ENCODE assay signal across 11 cellular contexts in the genomic region with DNA sequence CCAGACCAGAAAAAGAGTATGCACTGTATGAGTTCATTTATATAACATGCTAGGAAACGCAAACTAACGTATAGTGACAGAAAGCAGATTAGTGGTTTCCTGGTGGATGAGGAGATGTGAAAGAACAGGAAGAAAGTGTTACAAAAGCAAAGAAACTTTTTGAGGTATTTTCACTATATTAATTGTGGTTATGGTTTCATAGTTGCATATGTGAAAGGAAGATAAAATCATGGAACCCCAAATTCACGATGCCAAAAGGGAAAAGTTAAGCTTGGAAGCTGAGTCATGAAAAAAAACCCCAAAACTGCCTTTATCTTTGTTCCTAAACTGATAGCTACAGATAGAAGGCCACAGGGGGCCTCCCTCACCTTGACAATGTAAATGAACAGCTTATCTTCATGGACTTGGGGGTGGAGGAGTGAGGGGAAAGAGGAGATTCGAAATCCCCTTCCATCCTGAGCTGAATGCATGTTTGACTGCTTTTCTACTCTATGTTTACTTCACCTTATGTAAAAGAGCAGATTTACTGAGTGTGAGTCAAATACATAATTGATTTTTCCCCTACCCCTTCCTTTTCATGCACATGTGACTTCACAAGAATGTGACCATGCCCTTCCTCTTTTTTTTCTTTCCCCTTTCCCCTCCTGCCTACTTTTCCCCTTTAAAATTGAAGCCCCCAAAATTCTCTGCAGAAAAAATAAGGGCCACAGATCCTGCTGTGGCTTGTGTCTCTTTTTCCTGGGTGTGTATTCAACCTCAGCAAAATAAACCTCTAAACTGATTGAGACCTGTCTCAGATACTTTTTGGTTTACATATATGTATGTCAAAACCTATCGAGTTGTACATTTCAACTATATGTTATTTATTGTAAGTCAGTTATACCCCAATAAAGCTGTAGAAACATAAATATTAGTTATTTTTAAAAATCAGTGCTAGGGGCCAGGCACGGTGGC.
DNase-seq lines count a peak whose midpoint lies in the region; ATAC-seq lines count a peak whose summit lies in the region.
"Had no signal": no experiment of that assay in that cellular context is flagged by ENCODE, and none has a peak within 500 bp of the region (broad histone marks: within the 10 kb centered on the region; RNA-seq: fewer than 3 reads in every experiment).

No MANE protein-coding gene starts in this region.

- H3K36me3 Mint-ChIP-seq in activated CD4-positive, alpha-beta T cell treated with anti-CD3 and anti-CD28 coated beads, Interleukin-2, amount 10 ng/mL, durations not matched to agents 24 days and 14 days (ENCODE audit: low read depth) = no peaks in the 10 kb centered on the region

- DNase-seq in activated CD4-positive, alpha-beta T cell treated with anti-CD3 and anti-CD28 coated beads, Interleukin-2, amount 10 ng/mL, durations not matched to agents 24 days and 14 days = peak; percentile 62
- DNase-seq in stimulated activated CD4-positive, alpha-beta T cell treated with anti-CD3 and anti-CD28 coated beads, Interleukin-12 subunit alpha, Interleukin-12 subunit beta, amount 100 ng/mL, for 4 hours = peak; percentile 5
- DNase-seq in CD1c-positive myeloid dendritic cell (ENCODE audit: extremely low spot score) (no peak), Right ventricle myocardium inferior (ENCODE audit: missing footprints) (no peak), HuH-7.5 (ENCODE audit: low spot score) (no peak), cerebellum (ENCODE audit: low spot score) (no peak)
- DNase-seq: adrenal gland had no signal

- H3K4me1 Mint-ChIP-seq in activated CD4-positive, alpha-beta T cell treated with anti-CD3 and anti-CD28 coated beads, Interleukin-2, amount 10 ng/mL, durations not matched to agents 24 days and 14 days = peaks cover 28% of the 10 kb centered on the region

- peak overlapping the region; percentile 83 for H3K27ac Mint-ChIP-seq in activated CD4-positive, alpha-beta T cell treated with anti-CD3 and anti-CD28 coated beads, Interleukin-2, amount 10 ng/mL, durations not matched to agents 24 days and 14 days

- H3K27me3 Mint-ChIP-seq in activated CD4-positive, alpha-beta T cell treated with anti-CD3 and anti-CD28 coated beads, Interleukin-2, amount 10 ng/mL, durations not matched to agents 24 days and 14 days = no peaks in the 10 kb centered on the region

- intact Hi-C loops in activated CD4-positive, alpha-beta T cell treated with anti-CD3 and anti-CD28 coated beads, Interleukin-2, amount 10 ng/mL, durations not matched to agents 24 days and 14 days (cut with micrococcal nuclease) = loop anchor here (1.0 to 5.0 kb wide), 11 partner anchors 33 to 893 kb away; a partner anchor contains a TSS
- intact Hi-C loops in Right ventricle myocardium inferior (cut with DNase I) = no loop called here

- peak overlapping the region; percentile 10 for H3K4me3 Mint-ChIP-seq in activated CD4-positive, alpha-beta T cell treated with anti-CD3 and anti-CD28 coated beads, Interleukin-2, amount 10 ng/mL, durations not matched to agents 24 days and 14 days
- H3K4me3 Mint-ChIP-seq: neural crest cell had no signal

- no peaks in the 10 kb centered on the region for H3K9me3 Mint-ChIP-seq in activated CD4-positive, alpha-beta T cell treated with anti-CD3 and anti-CD28 coated beads, Interleukin-2, amount 10 ng/mL, durations not matched to agents 24 days and 14 days

- ATAC-seq in GM18502 (IDR thresholded peaks at IDR 0.05; ENCODE audit: poor library complexity, unreplicated experiment) = peak; percentile 68
- peak; percentile 46 for ATAC-seq in HG03558 (IDR thresholded peaks at IDR 0.05; ENCODE audit: extremely low read depth, unreplicated experiment)
- ATAC-seq in Right ventricle myocardium inferior = no peak
- ATAC-seq: Panc1 had no signal

Comparison
In these comparisons a context has a peak if more than half of its experiments do, and no peak if none do; other contexts are left out.
1. DNase-seq: peak in activated CD4-positive, alpha-beta T cell treated with anti-CD3 and anti-CD28 coated beads, Interleukin-2, amount 10 ng/mL, durations not matched to agents 24 days and 14 days (single experiment) and stimulated activated CD4-positive, alpha-beta T cell treated with anti-CD3 and anti-CD28 coated beads, Interleukin-12 subunit alpha, Interleukin-12 subunit beta, amount 100 ng/mL, for 4 hours (single experiment); none in CD1c-positive myeloid dendritic cell (single experiment), Right ventricle myocardium inferior (single experiment), HuH-7.5 (single experiment) and cerebellum (single experiment).